1 cellular context compared by ENCODE assay signal in the genomic region with DNA sequence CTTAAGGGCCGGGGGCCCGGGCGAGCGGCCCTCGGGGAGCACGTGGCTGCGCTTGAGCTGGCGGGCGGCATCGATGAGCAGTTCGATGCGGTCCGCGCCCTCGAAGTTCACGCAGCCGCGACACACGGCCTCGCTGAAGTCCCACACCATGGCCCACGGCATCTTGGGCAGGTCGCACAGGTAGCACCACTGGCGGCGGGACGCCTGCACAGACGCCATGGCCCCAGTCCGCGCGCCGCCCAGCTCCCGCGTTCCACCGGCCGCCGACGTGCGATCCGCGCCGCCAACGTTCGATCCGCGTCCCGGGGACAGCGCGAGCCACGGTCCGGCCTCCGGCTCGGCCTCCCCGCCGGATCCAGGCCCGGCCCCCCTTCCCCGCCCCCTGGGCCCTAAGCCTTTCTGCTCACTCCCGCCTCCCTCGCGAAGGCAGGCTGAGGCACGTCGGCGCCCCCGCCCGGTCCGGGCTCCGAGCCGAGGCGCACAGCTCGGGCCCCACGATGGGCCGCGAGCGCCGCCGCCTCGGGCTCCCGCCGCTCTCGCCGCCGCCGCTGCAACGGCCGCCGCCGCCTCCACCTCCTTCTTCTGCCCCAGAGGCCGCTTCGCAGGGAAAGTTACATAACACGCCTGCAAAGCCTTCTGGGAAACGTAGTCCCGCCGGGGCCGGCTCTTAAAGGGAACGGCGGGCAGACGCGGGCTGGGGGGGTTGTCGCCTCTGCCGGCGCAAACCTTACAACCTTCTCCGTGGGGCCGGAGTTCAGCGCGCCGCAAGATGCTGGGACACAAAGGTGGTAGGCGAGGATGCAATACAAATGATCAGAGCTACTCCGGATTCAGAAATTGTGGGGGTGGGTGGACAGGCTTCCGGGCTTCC.
TF ChIP-seq lines count a peak whose summit lies in the region.

A gene with protein sequence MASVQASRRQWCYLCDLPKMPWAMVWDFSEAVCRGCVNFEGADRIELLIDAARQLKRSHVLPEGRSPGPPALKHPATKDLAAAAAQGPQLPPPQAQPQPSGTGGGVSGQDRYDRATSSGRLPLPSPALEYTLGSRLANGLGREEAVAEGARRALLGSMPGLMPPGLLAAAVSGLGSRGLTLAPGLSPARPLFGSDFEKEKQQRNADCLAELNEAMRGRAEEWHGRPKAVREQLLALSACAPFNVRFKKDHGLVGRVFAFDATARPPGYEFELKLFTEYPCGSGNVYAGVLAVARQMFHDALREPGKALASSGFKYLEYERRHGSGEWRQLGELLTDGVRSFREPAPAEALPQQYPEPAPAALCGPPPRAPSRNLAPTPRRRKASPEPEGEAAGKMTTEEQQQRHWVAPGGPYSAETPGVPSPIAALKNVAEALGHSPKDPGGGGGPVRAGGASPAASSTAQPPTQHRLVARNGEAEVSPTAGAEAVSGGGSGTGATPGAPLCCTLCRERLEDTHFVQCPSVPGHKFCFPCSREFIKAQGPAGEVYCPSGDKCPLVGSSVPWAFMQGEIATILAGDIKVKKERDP (minus strand): TSS at position 586 of the 871 bp plus-strand sequence. CDS start 367 bp downstream, at position 219.

TF ChIP-seq in HepG2, 621 proteins besides CTCF, POLR2A, EP300 and RAD21 (continued from another document and continues in another):
- TF ChIP-seq ZC3H4 (CRISPR knock-in tag; IDR thresholded peaks at IDR 0.05; ENCODE audit: borderline replicate concordance) (no peak; the same call in 1 of the 2 replicates), ZNF724P (CRISPR knock-in tag; IDR thresholded peaks at IDR 0.05; ENCODE audit: borderline replicate concordance) (no peak), MBD4 (IDR thresholded peaks at IDR 0.05; ENCODE audit: borderline replicate concordance, low read length) (no peak), ONECUT2 (CRISPR knock-in tag; IDR thresholded peaks at IDR 0.05) (no peak), ZNF552 (CRISPR knock-in tag; IDR thresholded peaks at IDR 0.05; ENCODE audit: borderline replicate concordance) (no peak), MLLT10 (CRISPR knock-in tag; IDR thresholded peaks at IDR 0.05) (no peak), ZNF674 (CRISPR knock-in tag; IDR thresholded peaks at IDR 0.05; ENCODE audit: low read depth) (no peak), PRMT3 (CRISPR knock-in tag; IDR thresholded peaks at IDR 0.05; ENCODE audit: borderline replicate concordance, low read depth) (peak; percentile 60; the same call in 1 of the 2 replicates), FOXP1 (IDR thresholded peaks at IDR 0.05) (no peak), FOXP1 (CRISPR knock-in tag; IDR thresholded peaks at IDR 0.05) (no peak), HMGA1 (CRISPR knock-in tag; conservative IDR thresholded peaks at IDR 0.05) (no peak), ZNF670 (CRISPR knock-in tag; IDR thresholded peaks at IDR 0.05; ENCODE audit: borderline replicate concordance) (no peak), SP4 (CRISPR knock-in tag; IDR thresholded peaks at IDR 0.05) (no peak; the same call in 1 of the 2 replicates), KDM3A (CRISPR knock-in tag; IDR thresholded peaks at IDR 0.05; ENCODE audit: low read depth) (no peak), NFATC3 (CRISPR knock-in tag; IDR thresholded peaks at IDR 0.05) (no peak), ZNF230 (CRISPR knock-in tag; IDR thresholded peaks at IDR 0.05) (no peak), KLF15 (CRISPR knock-in tag; IDR thresholded peaks at IDR 0.05; ENCODE audit: borderline replicate concordance) (0 out of 2 replicates have a peak, but pooled peaks have one; percentile 34), ZNF678 (CRISPR knock-in tag; IDR thresholded peaks at IDR 0.05) (no peak), ZNF550 (CRISPR knock-in tag; IDR thresholded peaks at IDR 0.05; ENCODE audit: borderline replicate concordance) (no peak), ZNF326 (CRISPR knock-in tag; IDR thresholded peaks at IDR 0.05; ENCODE audit: borderline replicate concordance) (no peak), ZNF557 (CRISPR knock-in tag; IDR thresholded peaks at IDR 0.05) (no peak), GLI4 (CRISPR knock-in tag; IDR thresholded peaks at IDR 0.05; ENCODE audit: borderline replicate concordance) (no peak), POLR2AphosphoS5 (IDR thresholded peaks at IDR 0.05; ENCODE audit: low read depth, low read length) (peak; percentile 56), NPAS2 (CRISPR knock-in tag; IDR thresholded peaks at IDR 0.05; ENCODE audit: borderline replicate concordance) (no peak), ZNF703 (CRISPR knock-in tag; IDR thresholded peaks at IDR 0.05; ENCODE audit: borderline replicate concordance) (no peak), ZEB1 (IDR thresholded peaks at IDR 0.05; ENCODE audit: insufficient replicate concordance, low read depth) (peak; percentile 11), ELF3 (CRISPR knock-in tag; IDR thresholded peaks at IDR 0.05) (peak; percentile 65; the same call in 1 of the 2 replicates), RELA (CRISPR knock-in tag; IDR thresholded peaks at IDR 0.05) (0 out of 2 replicates have a peak, but pooled peaks have one; percentile 13), SNAI1 (CRISPR knock-in tag; IDR thresholded peaks at IDR 0.05; ENCODE audit: borderline replicate concordance) (no peak), YY1 (IDR thresholded peaks at IDR 0.05; ENCODE audit: insufficient read depth, insufficient replicate concordance, low read depth, low read length) (peak; percentile 75), ZFP82 (CRISPR knock-in tag; IDR thresholded peaks at IDR 0.05; ENCODE audit: borderline replicate concordance) (peak; percentile 34; the same call in 1 of the 2 replicates), ZBTB21 (CRISPR knock-in tag; IDR thresholded peaks at IDR 0.05) (no peak), ZSCAN22 (CRISPR knock-in tag; IDR thresholded peaks at IDR 0.05) (no peak), NFKB2 (CRISPR knock-in tag; IDR thresholded peaks at IDR 0.05; ENCODE audit: borderline replicate concordance) (peak; percentile 78; the same call in 1 of the 2 replicates), NKX3-1 (CRISPR knock-in tag; IDR thresholded peaks at IDR 0.05) (no peak), KDM6A (CRISPR knock-in tag; IDR thresholded peaks at IDR 0.05; ENCODE audit: low read depth) (no peak), KDM2A (CRISPR knock-in tag; IDR thresholded peaks at IDR 0.05; ENCODE audit: borderline replicate concordance, low read depth) (no peak), ATAD3A (CRISPR knock-in tag; IDR thresholded peaks at IDR 0.05) (no peak), ZNF543 (CRISPR knock-in tag; IDR thresholded peaks at IDR 0.05) (peak; percentile 10; the same call in 1 of the 2 replicates), ZNF768 (CRISPR knock-in tag; IDR thresholded peaks at IDR 0.05) (no peak), TBX2 (CRISPR knock-in tag; IDR thresholded peaks at IDR 0.05; ENCODE audit: borderline replicate concordance) (no peak; the same call in 1 of the 2 replicates), ZSCAN21 (CRISPR knock-in tag; IDR thresholded peaks at IDR 0.05; ENCODE audit: borderline replicate concordance) (peak; percentile 10; the same call in 1 of the 2 replicates), ZNF224 (CRISPR knock-in tag; IDR thresholded peaks at IDR 0.05) (no peak)
- TF ChIP-seq, protein P1, sequence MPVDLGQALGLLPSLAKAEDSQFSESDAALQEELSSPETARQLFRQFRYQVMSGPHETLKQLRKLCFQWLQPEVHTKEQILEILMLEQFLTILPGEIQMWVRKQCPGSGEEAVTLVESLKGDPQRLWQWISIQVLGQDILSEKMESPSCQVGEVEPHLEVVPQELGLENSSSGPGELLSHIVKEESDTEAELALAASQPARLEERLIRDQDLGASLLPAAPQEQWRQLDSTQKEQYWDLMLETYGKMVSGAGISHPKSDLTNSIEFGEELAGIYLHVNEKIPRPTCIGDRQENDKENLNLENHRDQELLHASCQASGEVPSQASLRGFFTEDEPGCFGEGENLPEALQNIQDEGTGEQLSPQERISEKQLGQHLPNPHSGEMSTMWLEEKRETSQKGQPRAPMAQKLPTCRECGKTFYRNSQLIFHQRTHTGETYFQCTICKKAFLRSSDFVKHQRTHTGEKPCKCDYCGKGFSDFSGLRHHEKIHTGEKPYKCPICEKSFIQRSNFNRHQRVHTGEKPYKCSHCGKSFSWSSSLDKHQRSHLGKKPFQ (CRISPR knock-in tag; IDR thresholded peaks at IDR 0.05; ENCODE audit: insufficient replicate concordance), result no peak
- TF ChIP-seq, protein P2, sequence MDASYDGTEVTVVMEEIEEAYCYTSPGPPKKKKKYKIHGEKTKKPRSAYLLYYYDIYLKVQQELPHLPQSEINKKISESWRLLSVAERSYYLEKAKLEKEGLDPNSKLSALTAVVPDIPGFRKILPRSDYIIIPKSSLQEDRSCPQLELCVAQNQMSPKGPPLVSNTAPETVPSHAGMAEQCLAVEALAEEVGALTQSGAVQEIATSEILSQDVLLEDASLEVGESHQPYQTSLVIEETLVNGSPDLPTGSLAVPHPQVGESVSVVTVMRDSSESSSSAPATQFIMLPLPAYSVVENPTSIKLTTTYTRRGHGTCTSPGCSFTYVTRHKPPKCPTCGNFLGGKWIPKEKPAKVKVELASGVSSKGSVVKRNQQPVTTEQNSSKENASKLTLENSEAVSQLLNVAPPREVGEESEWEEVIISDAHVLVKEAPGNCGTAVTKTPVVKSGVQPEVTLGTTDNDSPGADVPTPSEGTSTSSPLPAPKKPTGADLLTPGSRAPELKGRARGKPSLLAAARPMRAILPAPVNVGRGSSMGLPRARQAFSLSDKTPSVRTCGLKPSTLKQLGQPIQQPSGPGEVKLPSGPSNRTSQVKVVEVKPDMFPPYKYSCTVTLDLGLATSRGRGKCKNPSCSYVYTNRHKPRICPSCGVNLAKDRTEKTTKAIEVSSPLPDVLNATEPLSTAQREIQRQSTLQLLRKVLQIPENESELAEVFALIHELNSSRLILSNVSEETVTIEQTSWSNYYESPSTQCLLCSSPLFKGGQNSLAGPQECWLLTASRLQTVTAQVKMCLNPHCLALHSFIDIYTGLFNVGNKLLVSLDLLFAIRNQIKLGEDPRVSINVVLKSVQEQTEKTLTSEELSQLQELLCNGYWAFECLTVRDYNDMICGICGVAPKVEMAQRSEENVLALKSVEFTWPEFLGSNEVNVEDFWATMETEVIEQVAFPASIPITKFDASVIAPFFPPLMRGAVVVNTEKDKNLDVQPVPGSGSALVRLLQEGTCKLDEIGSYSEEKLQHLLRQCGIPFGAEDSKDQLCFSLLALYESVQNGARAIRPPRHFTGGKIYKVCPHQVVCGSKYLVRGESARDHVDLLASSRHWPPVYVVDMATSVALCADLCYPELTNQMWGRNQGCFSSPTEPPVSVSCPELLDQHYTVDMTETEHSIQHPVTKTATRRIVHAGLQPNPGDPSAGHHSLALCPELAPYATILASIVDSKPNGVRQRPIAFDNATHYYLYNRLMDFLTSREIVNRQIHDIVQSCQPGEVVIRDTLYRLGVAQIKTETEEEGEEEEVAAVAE (CRISPR knock-in tag; IDR thresholded peaks at IDR 0.05; ENCODE audit: borderline replicate concordance), result no peak
- TF ChIP-seq, protein P3, sequence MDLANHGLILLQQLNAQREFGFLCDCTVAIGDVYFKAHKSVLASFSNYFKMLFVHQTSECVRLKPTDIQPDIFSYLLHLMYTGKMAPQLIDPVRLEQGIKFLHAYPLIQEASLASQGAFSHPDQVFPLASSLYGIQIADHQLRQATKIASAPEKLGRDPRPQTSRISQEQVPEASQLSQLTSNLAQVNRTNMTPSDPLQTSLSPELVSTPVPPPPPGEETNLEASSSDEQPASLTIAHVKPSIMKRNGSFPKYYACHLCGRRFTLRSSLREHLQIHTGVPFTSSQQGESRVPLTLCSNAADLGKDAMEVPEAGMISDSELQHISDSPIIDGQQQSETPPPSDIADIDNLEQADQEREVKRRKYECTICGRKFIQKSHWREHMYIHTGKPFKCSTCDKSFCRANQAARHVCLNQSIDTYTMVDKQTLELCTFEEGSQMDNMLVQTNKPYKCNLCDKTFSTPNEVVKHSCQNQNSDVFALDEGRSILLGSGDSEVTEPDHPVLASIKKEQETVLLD (CRISPR knock-in tag; IDR thresholded peaks at IDR 0.05; ENCODE audit: low read depth), result peak; percentile 97
- TF ChIP-seq, protein P4, sequence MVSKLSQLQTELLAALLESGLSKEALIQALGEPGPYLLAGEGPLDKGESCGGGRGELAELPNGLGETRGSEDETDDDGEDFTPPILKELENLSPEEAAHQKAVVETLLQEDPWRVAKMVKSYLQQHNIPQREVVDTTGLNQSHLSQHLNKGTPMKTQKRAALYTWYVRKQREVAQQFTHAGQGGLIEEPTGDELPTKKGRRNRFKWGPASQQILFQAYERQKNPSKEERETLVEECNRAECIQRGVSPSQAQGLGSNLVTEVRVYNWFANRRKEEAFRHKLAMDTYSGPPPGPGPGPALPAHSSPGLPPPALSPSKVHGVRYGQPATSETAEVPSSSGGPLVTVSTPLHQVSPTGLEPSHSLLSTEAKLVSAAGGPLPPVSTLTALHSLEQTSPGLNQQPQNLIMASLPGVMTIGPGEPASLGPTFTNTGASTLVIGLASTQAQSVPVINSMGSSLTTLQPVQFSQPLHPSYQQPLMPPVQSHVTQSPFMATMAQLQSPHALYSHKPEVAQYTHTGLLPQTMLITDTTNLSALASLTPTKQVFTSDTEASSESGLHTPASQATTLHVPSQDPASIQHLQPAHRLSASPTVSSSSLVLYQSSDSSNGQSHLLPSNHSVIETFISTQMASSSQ (IDR thresholded peaks at IDR 0.05; ENCODE audit: low read depth), result peak; percentile 39; the same call in 1 of the 2 replicates
- TF ChIP-seq, protein P4 (CRISPR knock-in tag; IDR thresholded peaks at IDR 0.05; ENCODE audit: borderline replicate concordance), result 0 out of 2 replicates have a peak, but pooled peaks have one; percentile 2
- TF ChIP-seq, protein P5, sequence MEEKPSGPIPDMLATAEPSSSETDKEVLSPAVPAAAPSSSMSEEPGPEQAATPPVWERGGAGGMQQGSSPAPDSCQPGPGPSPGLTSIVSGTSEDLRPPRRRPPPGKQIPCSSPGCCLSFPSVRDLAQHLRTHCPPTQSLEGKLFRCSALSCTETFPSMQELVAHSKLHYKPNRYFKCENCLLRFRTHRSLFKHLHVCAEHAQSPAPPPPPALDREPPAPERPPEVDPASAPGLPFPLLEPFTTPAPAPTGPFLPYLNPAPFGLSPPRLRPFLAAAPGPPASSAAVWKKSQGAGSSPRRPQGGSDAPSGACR (CRISPR knock-in tag; IDR thresholded peaks at IDR 0.05), result no peak
- TF ChIP-seq, protein P6, sequence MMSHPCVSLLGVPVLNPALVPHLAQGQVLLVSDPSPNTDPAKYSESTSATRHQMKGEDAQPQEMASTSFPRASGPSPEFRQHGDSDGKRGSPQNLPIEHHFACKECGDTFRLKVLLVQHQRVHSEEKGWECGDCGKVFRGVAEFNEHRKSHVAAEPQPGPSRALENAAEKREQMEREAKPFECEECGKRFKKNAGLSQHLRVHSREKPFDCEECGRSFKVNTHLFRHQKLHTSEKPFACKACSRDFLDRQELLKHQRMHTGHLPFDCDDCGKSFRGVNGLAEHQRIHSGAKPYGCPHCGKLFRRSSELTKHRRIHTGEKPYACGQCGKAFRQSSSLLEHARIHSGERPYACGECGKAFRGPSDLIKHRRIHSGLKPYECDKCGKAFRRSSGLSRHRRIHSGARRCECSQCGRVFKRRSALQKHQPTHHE (CRISPR knock-in tag; IDR thresholded peaks at IDR 0.05; ENCODE audit: borderline replicate concordance), result no peak; the same call in 1 of the 2 replicates
